In genomic region chr4:115453416-115453815, GRCh38 we compare ENCODE assay signal across 18 cellular contexts.
"Had no signal": no experiment of that assay in that cellular context is flagged by ENCODE, and none has a peak within 500 bp of the region (broad histone marks: within the 10 kb centered on the region; RNA-seq: fewer than 3 reads in every experiment).

No MANE protein-coding gene starts in this region.

- H3K27me3 ChIP-seq: brain microvascular endothelial cell, sigmoid colon, tibial artery had no signal

- H3K4me3 Mint-ChIP-seq: activated CD4-positive, alpha-beta T cell treated with anti-CD3 and anti-CD28 coated beads for 36 hours; activated CD8-positive, alpha-beta T cell treated with anti-CD3 and anti-CD28 coated beads for 36 hours; activated naive CD8-positive, alpha-beta T cell; activated T-cell treated with anti-CD3 and anti-CD28 coated beads, Interleukin-2, amount 50 U/mL, for 72 hours; mesothelial cell of epicardium; naive B cell; stimulated activated memory B cell treated with anti-CD40 and anti-IgM and Interleukin-4, amounts not matched to agents 10 μg/mL and 1 μg/mL and 100 μg/mL, for 72 hours; T-helper 1 cell treated with Interleukin-12 subunit alpha and Interleukin-12 subunit beta and Interleukin-4 antibody, amounts not matched to agents 30 μg/mL and 1 μg/mL, for 36 hours had no signal

- H3K27ac ChIP-seq: brain microvascular endothelial cell, parathyroid adenoma had no signal

- H3K9me3 Mint-ChIP-seq: activated CD8-positive, alpha-beta T cell treated with anti-CD3 and anti-CD28 coated beads for 36 hours; stimulated activated memory B cell treated with anti-CD40 and anti-IgM and Interleukin-4, amounts not matched to agents 10 μg/mL and 1 μg/mL and 100 μg/mL, for 72 hours; T-helper 1 cell treated with Interleukin-12 subunit alpha and Interleukin-12 subunit beta and Interleukin-4 antibody, amounts not matched to agents 30 μg/mL and 1 μg/mL, for 36 hours had no signal

- H3K9me3 ChIP-seq: sigmoid colon, tibial artery had no signal

- H3K4me1 Mint-ChIP-seq: activated CD4-positive, alpha-beta T cell treated with anti-CD3 and anti-CD28 coated beads for 36 hours; naive B cell; stimulated activated memory B cell treated with anti-CD40 and anti-IgM and Interleukin-4, amounts not matched to agents 10 μg/mL and 1 μg/mL and 100 μg/mL, for 72 hours had no signal

- H3K4me1 ChIP-seq: parathyroid adenoma had no signal

- H2AFZ ChIP-seq: parathyroid adenoma had no signal

- H3K4me3 ChIP-seq: sigmoid colon, tibial artery had no signal

- DNase-seq: activated CD4-positive, alpha-beta T cell treated with anti-CD3 and anti-CD28 coated beads for 36 hours; activated CD8-positive, alpha-beta memory T cell treated with anti-CD3 and anti-CD28 coated beads, Interleukin-2, amount 50 U/mL, for 4 hours; activated CD8-positive, alpha-beta T cell treated with anti-CD3 and anti-CD28 coated beads for 36 hours; activated gamma-delta T cell treated with Interleukin-2 at 50 U/mL for 16 hours; activated T-cell treated with anti-CD3 and anti-CD28 coated beads, Interleukin-2, amount 50 U/mL, for 72 hours; amygdala; brain microvascular endothelial cell; glutamatergic neuron; kidney glomerular epithelial cell; naive B cell; sigmoid colon; stimulated activated CD4-positive, alpha-beta T cell treated with anti-CD3 and anti-CD28 coated beads, Interleukin-2, amount 100 ng/mL, for 48 hours; tibial artery had no signal

- H3K36me3 ChIP-seq: brain microvascular endothelial cell, sigmoid colon, tibial artery had no signal

- H3K27me3 Mint-ChIP-seq: activated CD4-positive, alpha-beta T cell treated with anti-CD3 and anti-CD28 coated beads for 36 hours; activated CD8-positive, alpha-beta T cell treated with anti-CD3 and anti-CD28 coated beads for 36 hours; activated naive CD8-positive, alpha-beta T cell; naive B cell; stimulated activated memory B cell treated with anti-CD40 and anti-IgM and Interleukin-4, amounts not matched to agents 10 μg/mL and 1 μg/mL and 100 μg/mL, for 72 hours had no signal

- H3K79me2 ChIP-seq: parathyroid adenoma had no signal

- H3K9ac ChIP-seq: parathyroid adenoma had no signal

- ATAC-seq: activated CD4-positive, alpha-beta T cell treated with anti-CD3 and anti-CD28 coated beads for 36 hours; activated CD8-positive, alpha-beta T cell treated with anti-CD3 and anti-CD28 coated beads for 36 hours; activated T-cell treated with anti-CD3 and anti-CD28 coated beads, Interleukin-2, amount 50 U/mL, for 72 hours; stimulated activated memory B cell treated with anti-CD40 and anti-IgM and Interleukin-4, amounts not matched to agents 10 μg/mL and 1 μg/mL and 100 μg/mL, for 72 hours had no signal

- H3K36me3 Mint-ChIP-seq: activated naive CD8-positive, alpha-beta T cell; mesothelial cell of epicardium; naive B cell; stimulated activated memory B cell treated with anti-CD40 and anti-IgM and Interleukin-4, amounts not matched to agents 10 μg/mL and 1 μg/mL and 100 μg/mL, for 72 hours had no signal

- H3K27ac Mint-ChIP-seq: activated CD4-positive, alpha-beta T cell treated with anti-CD3 and anti-CD28 coated beads for 36 hours; activated CD8-positive, alpha-beta T cell treated with anti-CD3 and anti-CD28 coated beads for 36 hours; activated naive CD8-positive, alpha-beta T cell; activated T-cell treated with anti-CD3 and anti-CD28 coated beads, Interleukin-2, amount 50 U/mL, for 72 hours; mesothelial cell of epicardium; naive B cell; stimulated activated memory B cell treated with anti-CD40 and anti-IgM and Interleukin-4, amounts not matched to agents 10 μg/mL and 1 μg/mL and 100 μg/mL, for 72 hours; T-helper 1 cell treated with Interleukin-12 subunit alpha and Interleukin-12 subunit beta and Interleukin-4 antibody, amounts not matched to agents 30 μg/mL and 1 μg/mL, for 36 hours had no signal
